Comparison of ENCODE assay signal across 10 cellular contexts in the genomic region with DNA sequence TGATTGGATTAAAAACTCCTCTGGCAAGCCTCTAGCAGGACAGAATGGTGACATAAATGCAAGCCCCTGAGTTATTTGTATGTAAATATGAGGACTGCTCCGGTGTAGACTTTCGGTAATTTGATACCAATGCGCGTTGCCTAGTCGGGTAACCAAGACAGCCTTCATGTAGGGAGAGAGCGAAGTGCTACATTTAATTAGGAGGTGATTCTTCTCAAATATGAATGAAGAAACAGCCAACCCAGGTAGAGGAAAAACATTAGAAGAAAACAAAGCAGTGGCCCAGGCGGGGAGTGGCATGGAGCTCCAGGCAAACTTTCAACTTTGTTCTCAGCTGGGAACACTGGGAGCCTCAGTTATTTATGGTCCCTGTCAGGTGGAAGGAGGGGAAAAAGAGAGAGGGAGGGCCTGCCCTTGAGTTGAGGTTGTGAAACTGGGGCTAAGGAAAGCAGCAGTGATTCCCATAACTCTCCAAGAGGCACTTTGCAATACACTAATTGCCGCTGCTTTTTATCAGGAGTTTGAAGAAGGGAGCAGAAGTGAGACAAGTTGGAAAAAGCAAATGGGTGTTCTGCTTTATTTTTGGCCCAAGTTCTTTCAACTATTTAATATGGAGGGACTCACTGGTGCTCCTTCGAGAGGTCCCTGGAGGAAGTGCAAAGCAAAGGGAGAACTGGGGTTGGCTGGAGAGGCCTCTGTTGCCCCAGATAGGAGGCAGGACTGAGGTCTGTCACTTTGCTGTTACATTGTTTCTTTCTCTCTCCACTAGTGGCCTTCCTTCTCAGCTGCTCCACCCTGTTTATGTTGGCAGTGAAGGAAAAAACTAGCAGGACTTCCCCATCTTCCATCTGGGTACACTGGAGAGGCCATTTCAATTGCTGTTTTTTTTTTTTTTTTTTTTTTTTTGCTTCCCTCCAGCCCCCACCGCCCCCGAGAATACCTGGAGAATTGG.
A peak's percentile ranks its signal among the peaks of the same experiment; 100 is the strongest.
DNase-seq lines count a peak whose midpoint lies in the region; ATAC-seq, FAIRE-seq and TF ChIP-seq lines count a peak whose summit lies in the region.
"Had no signal": no experiment of that assay in that cellular context is flagged by ENCODE, and none has a peak within 500 bp of the region (broad histone marks: within the 10 kb centered on the region; RNA-seq: fewer than 3 reads in every experiment).

No MANE protein-coding gene starts in this region.

- H3K4me1 ChIP-seq in SJCRH30 = no peaks in the 10 kb centered on the region
- peaks cover 7% of the 10 kb centered on the region for H3K4me1 ChIP-seq in iPS-15b (ENCODE audit: control insufficient read depth, insufficient read depth, low read length)
- H3K4me1 ChIP-seq in smooth muscle cell (ENCODE audit: low read depth) = peaks cover 18% of the 10 kb centered on the region

- H3K36me3 Mint-ChIP-seq in stimulated activated naive B cell treated with anti-CD40 and anti-IgM and Interleukin-4, amounts not matched to agents 10 μg/mL and 1 μg/mL and 100 μg/mL, for 72 hours = no peaks in the 10 kb centered on the region

- H3K9ac ChIP-seq in iPS-15b (ENCODE audit: low read depth, low read length) = no peak overlapping the region
- peak overlapping the region; percentile 79 for H3K9ac ChIP-seq in smooth muscle cell (ENCODE audit: low read depth)

- peaks cover 3% of the 10 kb centered on the region for H3K79me2 ChIP-seq in smooth muscle cell (ENCODE audit: low read depth)

- no peak overlapping the region for H3K27ac Mint-ChIP-seq in stimulated activated naive B cell treated with anti-CD40 and anti-IgM and Interleukin-4, amounts not matched to agents 10 μg/mL and 1 μg/mL and 100 μg/mL, for 72 hours
- H3K27ac Mint-ChIP-seq: stimulated activated naive CD8-positive, alpha-beta T cell treated with anti-CD3 and anti-CD28 coated beads, Interleukin-15, Interleukin-2, amounts not matched to agents 100 ng/mL and 50 ng/mL, for 24 hours had no signal

- no peaks in the 10 kb centered on the region for H3K36me3 ChIP-seq in SJCRH30
- no peaks in the 10 kb centered on the region for H3K36me3 ChIP-seq in iPS-15b (ENCODE audit: control insufficient read depth, insufficient read depth, low read length)
- H3K36me3 ChIP-seq in smooth muscle cell (ENCODE audit: low read depth) = no peaks in the 10 kb centered on the region

- 21% methylated on average over 11 of the region's 11 CpGs for WGBS in smooth muscle cell (ENCODE audit: low lambda C conversion rate)

- no peak for FAIRE-seq in GM12892 (lab: Jason Lieb, UNC)

- H2AFZ ChIP-seq in smooth muscle cell (ENCODE audit: low read depth) = no peak overlapping the region

- H3K4me3 ChIP-seq in SJCRH30 = peak overlapping the region; percentile 44
- peak overlapping the region; percentile 41 for H3K4me3 ChIP-seq in iPS-15b (ENCODE audit: low read depth, low read length)
- H3K4me3 ChIP-seq in smooth muscle cell = peak overlapping the region; percentile 46

- TF ChIP-seq POLR2A in GM12892 (IDR thresholded peaks at IDR 0.05; ENCODE audit: low read depth, low read length) = no peak

- DNase-seq in HuH-7 (ENCODE audit: low spot score) (peak; percentile 26), SJCRH30 (peak; percentile 13 to 43), smooth muscle cell (lab: John Stamatoyannopoulos, UW; ENCODE audit: unreplicated experiment) (no peak), GM12892 (ENCODE audit: insufficient read length) (no peak), HUDEP-2 (lab: John Stamatoyannopoulos, UW; ENCODE audit: unreplicated experiment in 76 of 76) (no peak)
- no peak for DNase-seq in stimulated activated naive B cell treated with anti-CD40 and anti-IgM and Interleukin-4, amounts not matched to agents 10 μg/mL and 1 μg/mL and 100 μg/mL, for 72 hours
- DNase-seq: MV-4-11 had no signal

- H3K9me3 ChIP-seq in SJCRH30 (replicated peaks) (no peaks in the 10 kb centered on the region), iPS-15b (ENCODE audit: control insufficient read depth, insufficient read depth, low read length) (no peaks in the 10 kb centered on the region), smooth muscle cell (replicated peaks; ENCODE audit: low read depth) (no peaks in the 10 kb centered on the region)

- no peaks in the 10 kb centered on the region for H4K20me1 ChIP-seq in smooth muscle cell (ENCODE audit: low read depth)

- H3F3A ChIP-seq in smooth muscle cell (ENCODE audit: low read depth) = peaks cover 13% of the 10 kb centered on the region

- no peak overlapping the region for H3K4me3 Mint-ChIP-seq in stimulated activated naive B cell treated with anti-CD40 and anti-IgM and Interleukin-4, amounts not matched to agents 10 μg/mL and 1 μg/mL and 100 μg/mL, for 72 hours
- H3K4me3 Mint-ChIP-seq: stimulated activated naive CD8-positive, alpha-beta T cell treated with anti-CD3 and anti-CD28 coated beads, Interleukin-15, Interleukin-2, amounts not matched to agents 100 ng/mL and 50 ng/mL, for 24 hours had no signal

- H3K4me1 Mint-ChIP-seq in stimulated activated naive B cell treated with anti-CD40 and anti-IgM and Interleukin-4, amounts not matched to agents 10 μg/mL and 1 μg/mL and 100 μg/mL, for 72 hours = no peaks in the 10 kb centered on the region

- TF ChIP-seq CTCF in smooth muscle cell (IDR thresholded peaks at IDR 0.05; ENCODE audit: borderline replicate concordance, insufficient read depth, poor library complexity, severe bottlenecking) = no peak

- H3K9me3 Mint-ChIP-seq in stimulated activated naive B cell treated with anti-CD40 and anti-IgM and Interleukin-4, amounts not matched to agents 10 μg/mL and 1 μg/mL and 100 μg/mL, for 72 hours = no peaks in the 10 kb centered on the region
- H3K9me3 Mint-ChIP-seq: stimulated activated naive CD8-positive, alpha-beta T cell treated with anti-CD3 and anti-CD28 coated beads, Interleukin-15, Interleukin-2, amounts not matched to agents 100 ng/mL and 50 ng/mL, for 24 hours had no signal

- H3K4me2 ChIP-seq in smooth muscle cell = peak overlapping the region; percentile 64

- H3K27ac ChIP-seq in SJCRH30 (no peak overlapping the region), smooth muscle cell (ENCODE audit: low read depth) (peak overlapping the region; percentile 91)

- H3K27me3 Mint-ChIP-seq in stimulated activated naive B cell treated with anti-CD40 and anti-IgM and Interleukin-4, amounts not matched to agents 10 μg/mL and 1 μg/mL and 100 μg/mL, for 72 hours = no peaks in the 10 kb centered on the region
- H3K27me3 Mint-ChIP-seq: stimulated activated naive CD8-positive, alpha-beta T cell treated with anti-CD3 and anti-CD28 coated beads, Interleukin-15, Interleukin-2, amounts not matched to agents 100 ng/mL and 50 ng/mL, for 24 hours had no signal

- no peaks in the 10 kb centered on the region for H3K27me3 ChIP-seq in SJCRH30
- H3K27me3 ChIP-seq in iPS-15b (ENCODE audit: control insufficient read depth, insufficient read depth, low read length) = no peaks in the 10 kb centered on the region
- no peaks in the 10 kb centered on the region for H3K27me3 ChIP-seq in smooth muscle cell (ENCODE audit: low read depth)

- no peak for ATAC-seq in HG03097 (IDR thresholded peaks at IDR 0.05; ENCODE audit: low FRiP score, unreplicated experiment)
- no peak for ATAC-seq in stimulated activated naive B cell treated with anti-CD40 and anti-IgM and Interleukin-4, amounts not matched to agents 10 μg/mL and 1 μg/mL and 100 μg/mL, for 72 hours (replicated peaks)

Comparison
In these comparisons a context has a peak if more than half of its experiments do, and no peak if none do; other contexts are left out.
1. DNase-seq: peak in HuH-7 (single experiment) and SJCRH30 (2 of 2); none in smooth muscle cell (single experiment), GM12892 (single experiment), HUDEP-2 (0 of 76) and stimulated activated naive B cell treated with anti-CD40 and anti-IgM and Interleukin-4, amounts not matched to agents 10 μg/mL and 1 μg/mL and 100 μg/mL, for 72 hours (single experiment).
2. Peak in every context shown above with its lines, with median percentiles within 50 percentile points of each other: H3K4me3 ChIP-seq.